Comparison of ENCODE assay signal across 1 cellular context in the genomic region with DNA sequence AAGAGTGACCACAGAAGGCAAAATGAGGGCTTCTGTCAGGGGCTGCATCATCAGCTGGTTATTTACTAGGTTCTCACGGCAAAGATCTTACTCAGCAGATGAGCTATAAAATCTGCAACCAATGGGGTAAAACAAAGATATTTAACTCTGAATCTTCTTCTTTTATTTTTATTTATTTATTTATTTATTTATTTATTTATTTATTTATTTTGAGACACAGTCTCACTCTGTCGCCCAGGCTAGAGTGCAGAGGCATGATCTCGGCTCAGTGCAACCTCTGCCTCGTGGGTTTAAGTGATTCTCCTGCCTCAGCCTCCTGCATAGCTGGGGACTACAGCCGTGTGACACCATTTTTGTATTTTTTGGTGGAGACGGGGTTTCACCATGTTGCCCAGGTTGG.
TF ChIP-seq lines count a peak whose summit lies in the region.

No MANE protein-coding gene starts in this region.

TF ChIP-seq in HEK293, 187 proteins besides CTCF, POLR2A, EP300 and RAD21 (continued from another document and continues in another):
- TF ChIP-seq, protein P1, sequence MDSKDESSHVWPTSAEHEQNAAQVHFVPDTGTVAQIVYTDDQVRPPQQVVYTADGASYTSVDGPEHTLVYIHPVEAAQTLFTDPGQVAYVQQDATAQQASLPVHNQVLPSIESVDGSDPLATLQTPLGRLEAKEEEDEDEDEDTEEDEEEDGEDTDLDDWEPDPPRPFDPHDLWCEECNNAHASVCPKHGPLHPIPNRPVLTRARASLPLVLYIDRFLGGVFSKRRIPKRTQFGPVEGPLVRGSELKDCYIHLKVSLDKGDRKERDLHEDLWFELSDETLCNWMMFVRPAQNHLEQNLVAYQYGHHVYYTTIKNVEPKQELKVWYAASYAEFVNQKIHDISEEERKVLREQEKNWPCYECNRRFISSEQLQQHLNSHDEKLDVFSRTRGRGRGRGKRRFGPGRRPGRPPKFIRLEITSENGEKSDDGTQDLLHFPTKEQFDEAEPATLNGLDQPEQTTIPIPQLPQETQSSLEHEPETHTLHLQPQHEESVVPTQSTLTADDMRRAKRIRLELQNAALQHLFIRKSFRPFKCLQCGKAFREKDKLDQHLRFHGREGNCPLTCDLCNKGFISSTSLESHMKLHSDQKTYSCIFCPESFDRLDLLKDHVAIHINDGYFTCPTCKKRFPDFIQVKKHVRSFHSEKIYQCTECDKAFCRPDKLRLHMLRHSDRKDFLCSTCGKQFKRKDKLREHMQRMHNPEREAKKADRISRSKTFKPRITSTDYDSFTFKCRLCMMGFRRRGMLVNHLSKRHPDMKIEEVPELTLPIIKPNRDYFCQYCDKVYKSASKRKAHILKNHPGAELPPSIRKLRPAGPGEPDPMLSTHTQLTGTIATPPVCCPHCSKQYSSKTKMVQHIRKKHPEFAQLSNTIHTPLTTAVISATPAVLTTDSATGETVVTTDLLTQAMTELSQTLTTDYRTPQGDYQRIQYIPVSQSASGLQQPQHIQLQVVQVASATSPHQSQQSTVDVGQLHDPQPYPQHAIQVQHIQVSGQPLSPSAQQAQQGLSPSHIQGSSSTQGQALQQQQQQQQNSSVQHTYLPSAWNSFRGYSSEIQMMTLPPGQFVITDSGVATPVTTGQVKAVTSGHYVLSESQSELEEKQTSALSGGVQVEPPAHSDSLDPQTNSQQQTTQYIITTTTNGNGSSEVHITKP (tag by site-specific recombination; IDR thresholded peaks at IDR 0.05): no peak
- TF ChIP-seq KLF9 (tag by site-specific recombination; IDR thresholded peaks at IDR 0.05; ENCODE audit: low read depth): no peak
- TF ChIP-seq ZNF433 (tag by site-specific recombination; IDR thresholded peaks at IDR 0.05; ENCODE audit: low read depth): peak; percentile 47; the same call in 1 of the 2 replicates
- no peak for TF ChIP-seq SCRT2 (tag by site-specific recombination; IDR thresholded peaks at IDR 0.05)
- TF ChIP-seq REPIN1 (tag by site-specific recombination; IDR thresholded peaks at IDR 0.05; ENCODE audit: low read depth): no peak
- no peak for TF ChIP-seq ZNF560 (tag by site-specific recombination; IDR thresholded peaks at IDR 0.05; ENCODE audit: borderline replicate concordance)
- TF ChIP-seq, protein P2, sequence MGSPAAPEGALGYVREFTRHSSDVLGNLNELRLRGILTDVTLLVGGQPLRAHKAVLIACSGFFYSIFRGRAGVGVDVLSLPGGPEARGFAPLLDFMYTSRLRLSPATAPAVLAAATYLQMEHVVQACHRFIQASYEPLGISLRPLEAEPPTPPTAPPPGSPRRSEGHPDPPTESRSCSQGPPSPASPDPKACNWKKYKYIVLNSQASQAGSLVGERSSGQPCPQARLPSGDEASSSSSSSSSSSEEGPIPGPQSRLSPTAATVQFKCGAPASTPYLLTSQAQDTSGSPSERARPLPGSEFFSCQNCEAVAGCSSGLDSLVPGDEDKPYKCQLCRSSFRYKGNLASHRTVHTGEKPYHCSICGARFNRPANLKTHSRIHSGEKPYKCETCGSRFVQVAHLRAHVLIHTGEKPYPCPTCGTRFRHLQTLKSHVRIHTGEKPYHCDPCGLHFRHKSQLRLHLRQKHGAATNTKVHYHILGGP (tag by site-specific recombination; IDR thresholded peaks at IDR 0.05): no peak
- TF ChIP-seq ZNF157 (tag by site-specific recombination; IDR thresholded peaks at IDR 0.05): no peak
- no peak for TF ChIP-seq ZNF776 (tag by site-specific recombination; IDR thresholded peaks at IDR 0.05; ENCODE audit: borderline replicate concordance)
- TF ChIP-seq ZNF169 (tag by site-specific recombination; IDR thresholded peaks at IDR 0.05): no peak
- TF ChIP-seq, protein P3, sequence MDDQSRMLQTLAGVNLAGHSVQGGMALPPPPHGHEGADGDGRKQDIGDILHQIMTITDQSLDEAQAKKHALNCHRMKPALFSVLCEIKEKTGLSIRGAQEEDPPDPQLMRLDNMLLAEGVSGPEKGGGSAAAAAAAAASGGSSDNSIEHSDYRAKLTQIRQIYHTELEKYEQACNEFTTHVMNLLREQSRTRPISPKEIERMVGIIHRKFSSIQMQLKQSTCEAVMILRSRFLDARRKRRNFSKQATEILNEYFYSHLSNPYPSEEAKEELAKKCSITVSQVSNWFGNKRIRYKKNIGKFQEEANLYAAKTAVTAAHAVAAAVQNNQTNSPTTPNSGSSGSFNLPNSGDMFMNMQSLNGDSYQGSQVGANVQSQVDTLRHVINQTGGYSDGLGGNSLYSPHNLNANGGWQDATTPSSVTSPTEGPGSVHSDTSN (CRISPR knock-in tag; IDR thresholded peaks at IDR 0.05): no peak
- no peak for TF ChIP-seq EGR2 (tag by site-specific recombination; IDR thresholded peaks at IDR 0.05; ENCODE audit: low read depth)
- TF ChIP-seq, protein P4, sequence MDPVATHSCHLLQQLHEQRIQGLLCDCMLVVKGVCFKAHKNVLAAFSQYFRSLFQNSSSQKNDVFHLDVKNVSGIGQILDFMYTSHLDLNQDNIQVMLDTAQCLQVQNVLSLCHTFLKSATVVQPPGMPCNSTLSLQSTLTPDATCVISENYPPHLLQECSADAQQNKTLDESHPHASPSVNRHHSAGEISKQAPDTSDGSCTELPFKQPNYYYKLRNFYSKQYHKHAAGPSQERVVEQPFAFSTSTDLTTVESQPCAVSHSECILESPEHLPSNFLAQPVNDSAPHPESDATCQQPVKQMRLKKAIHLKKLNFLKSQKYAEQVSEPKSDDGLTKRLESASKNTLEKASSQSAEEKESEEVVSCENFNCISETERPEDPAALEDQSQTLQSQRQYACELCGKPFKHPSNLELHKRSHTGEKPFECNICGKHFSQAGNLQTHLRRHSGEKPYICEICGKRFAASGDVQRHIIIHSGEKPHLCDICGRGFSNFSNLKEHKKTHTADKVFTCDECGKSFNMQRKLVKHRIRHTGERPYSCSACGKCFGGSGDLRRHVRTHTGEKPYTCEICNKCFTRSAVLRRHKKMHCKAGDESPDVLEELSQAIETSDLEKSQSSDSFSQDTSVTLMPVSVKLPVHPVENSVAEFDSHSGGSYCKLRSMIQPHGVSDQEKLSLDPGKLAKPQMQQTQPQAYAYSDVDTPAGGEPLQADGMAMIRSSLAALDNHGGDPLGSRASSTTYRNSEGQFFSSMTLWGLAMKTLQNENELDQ (tag by site-specific recombination; IDR thresholded peaks at IDR 0.05; ENCODE audit: low read depth): no peak
- TF ChIP-seq ZNF19 (tag by site-specific recombination; IDR thresholded peaks at IDR 0.05; ENCODE audit: low read depth): no peak
- TF ChIP-seq, protein P5, sequence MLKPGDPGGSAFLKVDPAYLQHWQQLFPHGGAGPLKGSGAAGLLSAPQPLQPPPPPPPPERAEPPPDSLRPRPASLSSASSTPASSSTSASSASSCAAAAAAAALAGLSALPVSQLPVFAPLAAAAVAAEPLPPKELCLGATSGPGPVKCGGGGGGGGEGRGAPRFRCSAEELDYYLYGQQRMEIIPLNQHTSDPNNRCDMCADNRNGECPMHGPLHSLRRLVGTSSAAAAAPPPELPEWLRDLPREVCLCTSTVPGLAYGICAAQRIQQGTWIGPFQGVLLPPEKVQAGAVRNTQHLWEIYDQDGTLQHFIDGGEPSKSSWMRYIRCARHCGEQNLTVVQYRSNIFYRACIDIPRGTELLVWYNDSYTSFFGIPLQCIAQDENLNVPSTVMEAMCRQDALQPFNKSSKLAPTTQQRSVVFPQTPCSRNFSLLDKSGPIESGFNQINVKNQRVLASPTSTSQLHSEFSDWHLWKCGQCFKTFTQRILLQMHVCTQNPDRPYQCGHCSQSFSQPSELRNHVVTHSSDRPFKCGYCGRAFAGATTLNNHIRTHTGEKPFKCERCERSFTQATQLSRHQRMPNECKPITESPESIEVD (tag by site-specific recombination; IDR thresholded peaks at IDR 0.05): no peak
- TF ChIP-seq, protein P6, sequence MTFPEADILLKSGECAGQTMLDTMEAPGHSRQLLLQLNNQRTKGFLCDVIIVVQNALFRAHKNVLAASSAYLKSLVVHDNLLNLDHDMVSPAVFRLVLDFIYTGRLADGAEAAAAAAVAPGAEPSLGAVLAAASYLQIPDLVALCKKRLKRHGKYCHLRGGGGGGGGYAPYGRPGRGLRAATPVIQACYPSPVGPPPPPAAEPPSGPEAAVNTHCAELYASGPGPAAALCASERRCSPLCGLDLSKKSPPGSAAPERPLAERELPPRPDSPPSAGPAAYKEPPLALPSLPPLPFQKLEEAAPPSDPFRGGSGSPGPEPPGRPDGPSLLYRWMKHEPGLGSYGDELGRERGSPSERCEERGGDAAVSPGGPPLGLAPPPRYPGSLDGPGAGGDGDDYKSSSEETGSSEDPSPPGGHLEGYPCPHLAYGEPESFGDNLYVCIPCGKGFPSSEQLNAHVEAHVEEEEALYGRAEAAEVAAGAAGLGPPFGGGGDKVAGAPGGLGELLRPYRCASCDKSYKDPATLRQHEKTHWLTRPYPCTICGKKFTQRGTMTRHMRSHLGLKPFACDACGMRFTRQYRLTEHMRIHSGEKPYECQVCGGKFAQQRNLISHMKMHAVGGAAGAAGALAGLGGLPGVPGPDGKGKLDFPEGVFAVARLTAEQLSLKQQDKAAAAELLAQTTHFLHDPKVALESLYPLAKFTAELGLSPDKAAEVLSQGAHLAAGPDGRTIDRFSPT (tag by site-specific recombination; IDR thresholded peaks at IDR 0.05): no peak
- TF ChIP-seq, protein P7, sequence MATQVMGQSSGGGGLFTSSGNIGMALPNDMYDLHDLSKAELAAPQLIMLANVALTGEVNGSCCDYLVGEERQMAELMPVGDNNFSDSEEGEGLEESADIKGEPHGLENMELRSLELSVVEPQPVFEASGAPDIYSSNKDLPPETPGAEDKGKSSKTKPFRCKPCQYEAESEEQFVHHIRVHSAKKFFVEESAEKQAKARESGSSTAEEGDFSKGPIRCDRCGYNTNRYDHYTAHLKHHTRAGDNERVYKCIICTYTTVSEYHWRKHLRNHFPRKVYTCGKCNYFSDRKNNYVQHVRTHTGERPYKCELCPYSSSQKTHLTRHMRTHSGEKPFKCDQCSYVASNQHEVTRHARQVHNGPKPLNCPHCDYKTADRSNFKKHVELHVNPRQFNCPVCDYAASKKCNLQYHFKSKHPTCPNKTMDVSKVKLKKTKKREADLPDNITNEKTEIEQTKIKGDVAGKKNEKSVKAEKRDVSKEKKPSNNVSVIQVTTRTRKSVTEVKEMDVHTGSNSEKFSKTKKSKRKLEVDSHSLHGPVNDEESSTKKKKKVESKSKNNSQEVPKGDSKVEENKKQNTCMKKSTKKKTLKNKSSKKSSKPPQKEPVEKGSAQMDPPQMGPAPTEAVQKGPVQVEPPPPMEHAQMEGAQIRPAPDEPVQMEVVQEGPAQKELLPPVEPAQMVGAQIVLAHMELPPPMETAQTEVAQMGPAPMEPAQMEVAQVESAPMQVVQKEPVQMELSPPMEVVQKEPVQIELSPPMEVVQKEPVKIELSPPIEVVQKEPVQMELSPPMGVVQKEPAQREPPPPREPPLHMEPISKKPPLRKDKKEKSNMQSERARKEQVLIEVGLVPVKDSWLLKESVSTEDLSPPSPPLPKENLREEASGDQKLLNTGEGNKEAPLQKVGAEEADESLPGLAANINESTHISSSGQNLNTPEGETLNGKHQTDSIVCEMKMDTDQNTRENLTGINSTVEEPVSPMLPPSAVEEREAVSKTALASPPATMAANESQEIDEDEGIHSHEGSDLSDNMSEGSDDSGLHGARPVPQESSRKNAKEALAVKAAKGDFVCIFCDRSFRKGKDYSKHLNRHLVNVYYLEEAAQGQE (tag by site-specific recombination; IDR thresholded peaks at IDR 0.05): peak; percentile 55; the same call in 1 of the 2 replicates
- peak; percentile 56 for TF ChIP-seq ZNF510 (tag by site-specific recombination; IDR thresholded peaks at IDR 0.05; ENCODE audit: insufficient replicate concordance)
- no peak for TF ChIP-seq YY1 (tag by site-specific recombination; IDR thresholded peaks at IDR 0.05)
- TF ChIP-seq ZNF202 (tag by site-specific recombination; IDR thresholded peaks at IDR 0.05; ENCODE audit: borderline replicate concordance): 0 out of 2 replicates have a peak, but pooled peaks have one; percentile 33
- TF ChIP-seq ZFP37 (tag by site-specific recombination; IDR thresholded peaks at IDR 0.05): no peak
- TF ChIP-seq ZFHX2 (tag by site-specific recombination; conservative IDR thresholded peaks at IDR 0.05): no peak
- TF ChIP-seq ZNF621 (tag by site-specific recombination; IDR thresholded peaks at IDR 0.05): no peak
- no peak for TF ChIP-seq ZNF473 (tag by site-specific recombination; IDR thresholded peaks at IDR 0.05)
- TF ChIP-seq, protein P8, sequence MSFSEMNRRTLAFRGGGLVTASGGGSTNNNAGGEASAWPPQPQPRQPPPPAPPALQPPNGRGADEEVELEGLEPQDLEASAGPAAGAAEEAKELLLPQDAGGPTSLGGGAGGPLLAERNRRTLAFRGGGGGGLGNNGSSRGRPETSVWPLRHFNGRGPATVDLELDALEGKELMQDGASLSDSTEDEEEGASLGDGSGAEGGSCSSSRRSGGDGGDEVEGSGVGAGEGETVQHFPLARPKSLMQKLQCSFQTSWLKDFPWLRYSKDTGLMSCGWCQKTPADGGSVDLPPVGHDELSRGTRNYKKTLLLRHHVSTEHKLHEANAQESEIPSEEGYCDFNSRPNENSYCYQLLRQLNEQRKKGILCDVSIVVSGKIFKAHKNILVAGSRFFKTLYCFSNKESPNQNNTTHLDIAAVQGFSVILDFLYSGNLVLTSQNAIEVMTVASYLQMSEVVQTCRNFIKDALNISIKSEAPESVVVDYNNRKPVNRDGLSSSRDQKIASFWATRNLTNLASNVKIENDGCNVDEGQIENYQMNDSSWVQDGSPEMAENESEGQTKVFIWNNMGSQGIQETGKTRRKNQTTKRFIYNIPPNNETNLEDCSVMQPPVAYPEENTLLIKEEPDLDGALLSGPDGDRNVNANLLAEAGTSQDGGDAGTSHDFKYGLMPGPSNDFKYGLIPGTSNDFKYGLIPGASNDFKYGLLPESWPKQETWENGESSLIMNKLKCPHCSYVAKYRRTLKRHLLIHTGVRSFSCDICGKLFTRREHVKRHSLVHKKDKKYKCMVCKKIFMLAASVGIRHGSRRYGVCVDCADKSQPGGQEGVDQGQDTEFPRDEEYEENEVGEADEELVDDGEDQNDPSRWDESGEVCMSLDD (tag by site-specific recombination; IDR thresholded peaks at IDR 0.05): no peak
- TF ChIP-seq, protein P9, sequence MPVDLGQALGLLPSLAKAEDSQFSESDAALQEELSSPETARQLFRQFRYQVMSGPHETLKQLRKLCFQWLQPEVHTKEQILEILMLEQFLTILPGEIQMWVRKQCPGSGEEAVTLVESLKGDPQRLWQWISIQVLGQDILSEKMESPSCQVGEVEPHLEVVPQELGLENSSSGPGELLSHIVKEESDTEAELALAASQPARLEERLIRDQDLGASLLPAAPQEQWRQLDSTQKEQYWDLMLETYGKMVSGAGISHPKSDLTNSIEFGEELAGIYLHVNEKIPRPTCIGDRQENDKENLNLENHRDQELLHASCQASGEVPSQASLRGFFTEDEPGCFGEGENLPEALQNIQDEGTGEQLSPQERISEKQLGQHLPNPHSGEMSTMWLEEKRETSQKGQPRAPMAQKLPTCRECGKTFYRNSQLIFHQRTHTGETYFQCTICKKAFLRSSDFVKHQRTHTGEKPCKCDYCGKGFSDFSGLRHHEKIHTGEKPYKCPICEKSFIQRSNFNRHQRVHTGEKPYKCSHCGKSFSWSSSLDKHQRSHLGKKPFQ (tag by site-specific recombination; IDR thresholded peaks at IDR 0.05): no peak
- no peak for TF ChIP-seq ZNF174 (tag by site-specific recombination; IDR thresholded peaks at IDR 0.05)
- no peak for TF ChIP-seq ZNF416 (tag by site-specific recombination; IDR thresholded peaks at IDR 0.05)
- peak; percentile 54; the same call in 1 of the 2 replicates for TF ChIP-seq ZNF266 (tag by site-specific recombination; IDR thresholded peaks at IDR 0.05; ENCODE audit: low read depth)
- no peak for TF ChIP-seq GLI4 (tag by site-specific recombination; IDR thresholded peaks at IDR 0.05)
- no peak for TF ChIP-seq ZNF302 (tag by site-specific recombination; IDR thresholded peaks at IDR 0.05; ENCODE audit: low read depth)
- TF ChIP-seq ZNF335 (tag by site-specific recombination; conservative IDR thresholded peaks at IDR 0.05): no peak
- TF ChIP-seq KLF10 (tag by site-specific recombination; IDR thresholded peaks at IDR 0.05): no peak
- TF ChIP-seq ZNF561 (tag by site-specific recombination; IDR thresholded peaks at IDR 0.05; ENCODE audit: borderline replicate concordance): no peak
- no peak for TF ChIP-seq ZFP69B (tag by site-specific recombination; IDR thresholded peaks at IDR 0.05)
- TF ChIP-seq PRDM1 (tag by site-specific recombination; IDR thresholded peaks at IDR 0.05): no peak
- no peak for TF ChIP-seq ZNF571 (tag by site-specific recombination; IDR thresholded peaks at IDR 0.05)
